In genomic region chr3:53696401-53697172, GRCh38 we compare ENCODE assay signal across 1 cellular context.
TF ChIP-seq lines count a peak whose summit lies in the region.

No MANE protein-coding gene starts in this region.

TF ChIP-seq in H1, 55 proteins besides CTCF, POLR2A, EP300 and RAD21 (continued from another document):
- TF ChIP-seq ATF2 (IDR thresholded peaks at IDR 0.05; ENCODE audit: low read length) (no peak), BACH1 (IDR thresholded peaks at IDR 0.05; ENCODE audit: low read length) (no peak), TBP (IDR thresholded peaks at IDR 0.05; ENCODE audit: low read depth, low read length) (no peak), YY1 (IDR thresholded peaks at IDR 0.05; ENCODE audit: low read depth, low read length) (no peak)
